In genomic region chr20:35021063-35021462, GRCh38 we compare ENCODE assay signal across 22 cellular contexts.
DNase-seq lines count a peak whose midpoint lies in the region; ATAC-seq and TF ChIP-seq lines count a peak whose summit lies in the region.
"Had no signal": no experiment of that assay in that cellular context is flagged by ENCODE, and none has a peak within 500 bp of the region (broad histone marks: within the 10 kb centered on the region; RNA-seq: fewer than 3 reads in every experiment).

No MANE protein-coding gene starts in this region.

- TF ChIP-seq CTCF in left ventricle myocardium inferior (IDR thresholded peaks at IDR 0.05; ENCODE audit: borderline replicate concordance) = no peak
- no peak for TF ChIP-seq CTCF in epithelial cell of esophagus (IDR thresholded peaks at IDR 0.05; ENCODE audit: insufficient read depth, low read depth, low read length, missing control alignments)
- TF ChIP-seq CTCF in nephron progenitor cell (IDR thresholded peaks at IDR 0.05) = no peak
- no peak for TF ChIP-seq CTCF in ascending aorta (IDR thresholded peaks at IDR 0.05)

- H3K9me3 ChIP-seq in left ventricle myocardium inferior (replicated peaks) (no peaks in the 10 kb centered on the region), ascending aorta (no peaks in the 10 kb centered on the region)
- H3K9me3 ChIP-seq: prostate gland had no signal

- H3K4me3 ChIP-seq in left ventricle myocardium inferior (no peak overlapping the region), epithelial cell of esophagus (ENCODE audit: low read length) (no peak overlapping the region), ascending aorta (no peak overlapping the region)
- H3K4me3 ChIP-seq: prostate gland had no signal

- H3K4me1 ChIP-seq in left ventricle myocardium inferior (peaks cover 34% of the 10 kb centered on the region), ascending aorta (no peaks in the 10 kb centered on the region)
- H3K4me1 ChIP-seq: prostate gland had no signal

- H3K27ac ChIP-seq in left ventricle myocardium inferior (replicated peaks) = peak overlapping the region; percentile 76
- H3K27ac ChIP-seq in ascending aorta = no peak overlapping the region
- H3K27ac ChIP-seq: prostate gland had no signal

- intact Hi-C loops in left ventricle myocardium inferior (cut with micrococcal nuclease) = no loop called here
- intact Hi-C loops in Right ventricle myocardium superior (cut with DNase I) = no loop called here
- intact Hi-C loops in ascending aorta (cut with DNase I) = no loop called here

- peaks cover 53% of the 10 kb centered on the region for H3K36me3 Mint-ChIP-seq in nephron progenitor cell (ENCODE audit: low read depth)

- peaks cover 2% of the 10 kb centered on the region for H3K27me3 Mint-ChIP-seq in nephron progenitor cell (ENCODE audit: low read depth, poor library complexity)
- H3K27me3 Mint-ChIP-seq: activated naive CD8-positive, alpha-beta T cell treated with anti-CD3 and anti-CD28 coated beads, Interleukin-2, amount 50 U/mL, for 24 hours; CD4-positive, alpha-beta T cell had no signal

- H3K27me3 ChIP-seq in left ventricle myocardium inferior (ENCODE audit: low read depth) = no peaks in the 10 kb centered on the region
- no peaks in the 10 kb centered on the region for H3K27me3 ChIP-seq in ascending aorta

- H3K27ac Mint-ChIP-seq in nephron progenitor cell = peak overlapping the region; percentile 50
- H3K27ac Mint-ChIP-seq: activated naive CD8-positive, alpha-beta T cell treated with anti-CD3 and anti-CD28 coated beads, Interleukin-2, amount 50 U/mL, for 24 hours; CD4-positive, alpha-beta T cell had no signal

- no peak for ATAC-seq in Right ventricle myocardium superior (ENCODE audit: poor library complexity)
- ATAC-seq: activated naive CD8-positive, alpha-beta T cell treated with anti-CD3 and anti-CD28 coated beads, Interleukin-2, amount 50 U/mL, for 24 hours; left colon; PC-3; SK-N-SH treated with all-trans-retinoic acid at 6 μM for 48 hours had no signal

- peaks cover 86% of the 10 kb centered on the region for H3K36me3 ChIP-seq in left ventricle myocardium inferior
- peaks cover 35 to 76% of the 10 kb centered on the region in 2 donors for H3K36me3 ChIP-seq in ascending aorta

- H3K4me1 Mint-ChIP-seq in nephron progenitor cell = peaks cover 4% of the 10 kb centered on the region
- H3K4me1 Mint-ChIP-seq: activated naive CD8-positive, alpha-beta T cell treated with anti-CD3 and anti-CD28 coated beads, Interleukin-2, amount 50 U/mL, for 24 hours had no signal

- H3K4me3 Mint-ChIP-seq in nephron progenitor cell = no peak overlapping the region
- H3K4me3 Mint-ChIP-seq: activated naive CD8-positive, alpha-beta T cell treated with anti-CD3 and anti-CD28 coated beads, Interleukin-2, amount 50 U/mL, for 24 hours; CD4-positive, alpha-beta T cell had no signal

- DNase-seq in left ventricle myocardium inferior (no peak), Right ventricle myocardium superior (no peak), epithelial cell of esophagus (ENCODE audit: low read depth) (peak; percentile 21), nephron progenitor cell (no peak), ureter (ENCODE audit: low spot score) (peak; percentile 29), NCI-H1092 (lab: John Stamatoyannopoulos, UW) (no peak), AG20443 (ENCODE audit: low spot score) (no peak), ascending aorta (ENCODE audit: low spot score in 2 of 2) (no peak)
- DNase-seq: ACHN; activated CD4-positive, alpha-beta T cell treated with anti-CD3 and anti-CD28 coated beads, Interleukin-2, amount 50 U/mL, for 4 hours; activated naive CD8-positive, alpha-beta T cell treated with anti-CD3 and anti-CD28 coated beads, Interleukin-2, amount 50 U/mL, for 24 hours; CD4-positive, alpha-beta T cell; cortex of kidney; IMR-90; left colon; MV-4-11; NCI-H2029 treated with DMSO at 0.1 percent for 48 hours; NCI-H510A treated with DMSO at 0.1 percent for 48 hours; PC-3; stimulated activated CD4-positive, alpha-beta T cell treated with anti-CD3 and anti-CD28 coated beads, Interleukin-15, amount 100 ng/mL, for 24 hours had no signal

- no peaks in the 10 kb centered on the region for H3K9me3 Mint-ChIP-seq in nephron progenitor cell
- H3K9me3 Mint-ChIP-seq: activated naive CD8-positive, alpha-beta T cell treated with anti-CD3 and anti-CD28 coated beads, Interleukin-2, amount 50 U/mL, for 24 hours; CD4-positive, alpha-beta T cell had no signal

Comparison
In these comparisons a context has a peak if more than half of its experiments do, and no peak if none do; other contexts are left out.
1. DNase-seq: peak in epithelial cell of esophagus (single experiment) and ureter (single experiment); none in left ventricle myocardium inferior (single experiment), Right ventricle myocardium superior (single experiment), nephron progenitor cell (single experiment), NCI-H1092 (single experiment), AG20443 (single experiment) and ascending aorta (0 of 2).